23 cellular contexts compared by ENCODE assay signal in the genomic region with DNA sequence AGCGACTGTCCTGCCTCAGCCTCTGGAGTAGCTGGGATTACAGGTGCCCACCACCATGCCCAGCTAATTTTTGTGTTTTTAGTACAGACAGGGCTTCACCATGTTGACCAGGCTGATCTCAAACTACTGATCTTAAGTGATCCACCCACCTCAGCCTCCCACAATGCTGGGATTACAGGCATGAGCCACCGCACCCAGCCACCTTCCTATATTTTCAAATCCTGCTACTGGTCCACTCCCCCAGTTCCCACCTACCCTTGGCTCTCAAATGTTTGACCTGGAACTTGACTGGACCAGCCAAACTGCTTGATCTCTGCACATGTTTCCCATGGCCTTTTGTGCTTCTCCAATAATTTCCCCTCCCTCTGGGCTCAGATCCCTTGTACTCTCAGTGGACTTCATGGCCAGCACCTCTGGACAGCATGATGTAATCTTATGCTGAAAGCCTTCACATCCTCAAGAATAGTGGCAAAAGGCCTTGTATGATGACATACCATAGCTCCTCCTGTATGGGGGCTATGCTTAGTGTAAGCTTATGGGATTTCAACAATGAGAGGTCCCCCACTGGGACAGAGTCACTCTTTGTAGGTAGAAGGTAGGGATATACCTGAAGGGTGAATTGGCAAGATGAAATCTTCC. TPM values are rescaled to one million over a fixed set of nuclear protein-coding genes. Genes with fewer than 3 reads are reported as not detected.
DNase-seq lines count a peak whose midpoint lies in the region; ATAC-seq and TF ChIP-seq lines count a peak whose summit lies in the region.
"Had no signal": no experiment of that assay in that cellular context is flagged by ENCODE, and none has a peak within 500 bp of the region (broad histone marks: within the 10 kb centered on the region; RNA-seq: fewer than 3 reads in every experiment).

No MANE protein-coding gene starts in this region.

- H3K4me1 ChIP-seq in right cardiac atrium (ENCODE audit: control insufficient read depth, insufficient read depth, low read length) (no peaks in the 10 kb centered on the region), gastrocnemius medialis (peaks cover 13 to 18% of the 10 kb centered on the region in 2 donors)

- peak overlapping the region; percentile 21 for H3K27ac Mint-ChIP-seq in endothelial cell (ENCODE audit: unreplicated experiment)
- H3K27ac Mint-ChIP-seq in stimulated activated naive CD8-positive, alpha-beta T cell treated with anti-CD3 and anti-CD28 coated beads, Interleukin-15, amount 100 ng/mL, for 72 hours, result no peak overlapping the region

- no peaks in the 10 kb centered on the region for H3K9me3 Mint-ChIP-seq in endothelial cell (ENCODE audit: unreplicated experiment)
- no peaks in the 10 kb centered on the region for H3K9me3 Mint-ChIP-seq in stimulated activated naive CD8-positive, alpha-beta T cell treated with anti-CD3 and anti-CD28 coated beads, Interleukin-15, amount 100 ng/mL, for 72 hours

- TF ChIP-seq POLR2A in gastrocnemius medialis (IDR thresholded peaks at IDR 0.05), result no peak

- in situ Hi-C loops in gastrocnemius medialis (cut with MboI; ENCODE audit: low sequenced_read_pairs in 4 of 4), result loop anchor here in 3 of 4 donors (25.0 kb wide), 1 partner anchor 219 kb away; the partner anchor contains the start of gene TMEM106C (in 3 of the 3)

- H3K4me3 Mint-ChIP-seq in endothelial cell (ENCODE audit: unreplicated experiment), result no peak overlapping the region
- H3K4me3 Mint-ChIP-seq in stimulated activated naive CD8-positive, alpha-beta T cell treated with anti-CD3 and anti-CD28 coated beads, Interleukin-15, amount 100 ng/mL, for 72 hours, result no peak overlapping the region

- ATAC-seq in Right ventricle myocardium inferior, result peak; percentile 14
- ATAC-seq in right cardiac atrium, result no peak
- ATAC-seq in gastrocnemius medialis, result no peak
- ATAC-seq in stimulated activated naive CD8-positive, alpha-beta T cell treated with anti-CD3 and anti-CD28 coated beads, Interleukin-15, amount 100 ng/mL, for 72 hours, result no peak
- ATAC-seq: PC-3 had no signal

- peaks cover 29% of the 10 kb centered on the region for H3K27me3 Mint-ChIP-seq in endothelial cell (ENCODE audit: unreplicated experiment)
- peaks cover 54% of the 10 kb centered on the region for H3K27me3 Mint-ChIP-seq in stimulated activated naive CD8-positive, alpha-beta T cell treated with anti-CD3 and anti-CD28 coated beads, Interleukin-15, amount 100 ng/mL, for 72 hours

- peaks cover 3% of the 10 kb centered on the region for H3K36me3 Mint-ChIP-seq in endothelial cell (ENCODE audit: low read depth, unreplicated experiment)

- WGBS in right cardiac atrium, result 88% methylated on average over 2 of the region's 2 CpGs

- H3K36me3 ChIP-seq in gastrocnemius medialis, result no peaks in the 10 kb centered on the region
- H3K36me3 ChIP-seq: MG63 had no signal

- TF ChIP-seq CTCF in endothelial cell (IDR thresholded peaks at IDR 0.05; ENCODE audit: unreplicated experiment), result no peak
- TF ChIP-seq CTCF in gastrocnemius medialis (IDR thresholded peaks at IDR 0.05 in 4 of 5, conservative IDR thresholded peaks at IDR 0.05 in 1 of 5), result no peak

- H3K27me3 ChIP-seq in right cardiac atrium (ENCODE audit: control insufficient read depth, insufficient read depth) (no peaks in the 10 kb centered on the region), gastrocnemius medialis (peaks cover 44 to 65% (median 57%) of the 10 kb centered on the region in 3 donors)

- H3K4me1 Mint-ChIP-seq in endothelial cell (ENCODE audit: unreplicated experiment), result peaks cover 22% of the 10 kb centered on the region
- H3K4me1 Mint-ChIP-seq in stimulated activated naive CD8-positive, alpha-beta T cell treated with anti-CD3 and anti-CD28 coated beads, Interleukin-15, amount 100 ng/mL, for 72 hours, result peaks cover 36% of the 10 kb centered on the region

- intact Hi-C loops in Right ventricle myocardium inferior (cut with DNase I) (no loop called here), right cardiac atrium (cut with DNase I) (no loop called here), gastrocnemius medialis (cut with DNase I; ENCODE audit: low total_unique reads) (loop anchor here (5.0 kb wide), 1 partner anchor 214 kb away; no protein-coding TSS in a partner anchor)

- H3K9me3 ChIP-seq in right cardiac atrium (ENCODE audit: control insufficient read depth, low read length) (no peaks in the 10 kb centered on the region), gastrocnemius medialis (no peaks in the 10 kb centered on the region)
- H3K9me3 ChIP-seq: MG63 had no signal

- H3K4me3 ChIP-seq in right cardiac atrium (ENCODE audit: low read length) (no peak overlapping the region), gastrocnemius medialis (no peak overlapping the region)
- H3K4me3 ChIP-seq: MG63, SJSA1 had no signal

- H3K27ac ChIP-seq in right cardiac atrium (ENCODE audit: low read length) (no peak overlapping the region), gastrocnemius medialis (peak overlapping the region in 3 of 4 donors; percentile 7 to 46 (median 41))
- H3K27ac ChIP-seq: SJSA1 had no signal

- no peak for DNase-seq in Right ventricle myocardium inferior (ENCODE audit: missing footprints)
- no peak for DNase-seq in right cardiac atrium
- peak; percentile 21 for DNase-seq in OCI-M1 (lab: John Stamatoyannopoulos, UW)
- no peak for DNase-seq in endothelial cell (ENCODE audit: low spot score)
- DNase-seq in gastrocnemius medialis, result no peak
- DNase-seq in RPMI8226, result no peak
- DNase-seq in stimulated activated naive CD8-positive, alpha-beta T cell treated with anti-CD3 and anti-CD28 coated beads, Interleukin-15, amount 100 ng/mL, for 72 hours, result no peak
- no peak for DNase-seq in mucosa of gallbladder (ENCODE audit: low spot score)
- DNase-seq: 8988T, ACHN, KG1, MG63, NCI-H1105 treated with DMSO at 0.1 percent for 48 hours, NCI-H146, NCI-H1930, NCI-H2107, NCI-H446, NCI-H524 treated with DMSO at 0.1 percent for 48 hours, NCI-H774, PC-3, Right ventricle myocardium superior had no signal

RNA-seq across cellular contexts. Expression of gene CCDC184, which starts 2.5 kb away (rescaled TPM):
- total RNA-seq in Right ventricle myocardium inferior, result 1.0 TPM
- total RNA-seq in right cardiac atrium, result 1 to 10 TPM in 1 of 4 donors, under 1 TPM in 3; 0.71 to 1.1 (median 0.84) TPM
- polyA plus RNA-seq in right cardiac atrium, result 0.57 TPM
- total RNA-seq in endothelial cell (ENCODE audit: unreplicated experiment), result 13.3 TPM
- total RNA-seq in gastrocnemius medialis, result 1 to 10 TPM in 2 of 4 donors, under 1 TPM in 2; 0.38 to 2.0 (median 1.1) TPM
- total RNA-seq in mucosa of gallbladder, result 5.2 TPM
- total RNA-seq: PC-3 had no signal

RNA-seq across cellular contexts. Expression of gene OR10AD1, which starts 22.1 kb away (rescaled TPM):
- not detected for total RNA-seq in Right ventricle myocardium inferior
- not detected for total RNA-seq in right cardiac atrium
- not detected for polyA plus RNA-seq in right cardiac atrium
- total RNA-seq in endothelial cell (ENCODE audit: unreplicated experiment), result not detected
- total RNA-seq in gastrocnemius medialis, result not detected
- not detected for total RNA-seq in mucosa of gallbladder
- total RNA-seq: PC-3, Right ventricle myocardium superior, SJSA1 had no signal
- polyA plus RNA-seq: BJ had no signal

RNA-seq across cellular contexts. Expression of gene ASB8, which starts 23.7 kb away (rescaled TPM):
- 80.7 TPM for total RNA-seq in Right ventricle myocardium inferior
- total RNA-seq in right cardiac atrium, result 10 to 100 TPM; 58.5 to 69.9 (median 62.4) TPM
- 33.4 TPM for polyA plus RNA-seq in right cardiac atrium
- 25.6 TPM for total RNA-seq in endothelial cell (ENCODE audit: unreplicated experiment)
- 100 to 1,000 TPM; 134 to 359 (median 210) TPM for total RNA-seq in gastrocnemius medialis
- 39.5 TPM for total RNA-seq in mucosa of gallbladder
